ENCODE assay signal across 19 cellular contexts in genomic region chr20:45951925-45952834, GRCh38. TPM values are rescaled to one million over a fixed set of nuclear protein-coding genes. Genes with fewer than 3 reads are reported as not detected.
A peak's percentile ranks its signal among the peaks of the same experiment; 100 is the strongest.
DNase-seq lines count a peak whose midpoint lies in the region; ATAC-seq and TF ChIP-seq lines count a peak whose summit lies in the region.
"Had no signal": no experiment of that assay in that cellular context is flagged by ENCODE, and none has a peak within 500 bp of the region (broad histone marks: within the 10 kb centered on the region; RNA-seq: fewer than 3 reads in every experiment).

No MANE protein-coding gene starts in this region.

- H3K36me3 ChIP-seq in GM23338 (ENCODE audit: insufficient read depth) (no peaks in the 10 kb centered on the region), psoas muscle (ENCODE audit: insufficient read depth in 1 of 2, low read depth in 1 of 2) (peaks cover 10 to 90% of the 10 kb centered on the region in 2 donors)

- CTCF ChIA-PET in activated CD8-positive, alpha-beta T cell treated with anti-CD3 and anti-CD28 coated beads, Interleukin-2, amount 10 ng/mL, durations not matched to agents 7 days and 5 days (lab: Charles Lee): interaction anchor here (2.1 to 2.9 kb wide), 3 partner anchors 11 to 153 kb away, joined by 7 to 17 read pairs (median 8); no protein-coding TSS in a partner anchor

- H3K79me2 ChIP-seq in GM23338 (replicated peaks; ENCODE audit: insufficient read depth): no peaks in the 10 kb centered on the region

- H3K9me2 ChIP-seq in GM23338 (ENCODE audit: insufficient read depth): no peaks in the 10 kb centered on the region

- H2AFZ ChIP-seq in GM23338: no peak overlapping the region

- 85 to 91% (median 89%) methylated on average over 19 of the region's 19 CpGs for WGBS in psoas muscle, 3 donors

- no peak for DNase-seq in activated T-cell treated with anti-CD3 and anti-CD28 coated beads, Interleukin-2, amount 50 U/mL, for 72 hours
- DNase-seq in activated T-cell treated with anti-CD3 and anti-CD28 coated beads for 4 hours: no peak
- no peak for DNase-seq in GM23338 (ENCODE audit: low spot score)
- no peak for DNase-seq in activated CD8-positive, alpha-beta T cell treated with anti-CD3 and anti-CD28 coated beads, Interleukin-2, amount 10 ng/mL, durations not matched to agents 7 days and 5 days
- no peak for DNase-seq in psoas muscle
- no peak for DNase-seq in RKO (ENCODE audit: low spot score)
- no peak for DNase-seq in coronary artery (ENCODE audit: low spot score)
- DNase-seq in stimulated activated CD4-positive, alpha-beta T cell treated with anti-CD3 and anti-CD28 coated beads, Interleukin-4, amount 100 ng/mL, for 4 hours: no peak
- DNase-seq: glutamatergic neuron; left cardiac atrium; NCI-H1048; stimulated activated CD4-positive, alpha-beta T cell treated with anti-CD3 and anti-CD28 coated beads, Interleukin-4, amount 100 ng/mL, for 24 hours; T-helper 2 cell; WERI-Rb-1 had no signal

- no peaks in the 10 kb centered on the region for H3K9me3 Mint-ChIP-seq in activated T-cell treated with anti-CD3 and anti-CD28 coated beads, Interleukin-2, amount 50 U/mL, for 72 hours
- H3K9me3 Mint-ChIP-seq in GM23338: no peaks in the 10 kb centered on the region
- no peaks in the 10 kb centered on the region for H3K9me3 Mint-ChIP-seq in activated CD8-positive, alpha-beta T cell treated with anti-CD3 and anti-CD28 coated beads, Interleukin-2, amount 10 ng/mL, durations not matched to agents 7 days and 5 days (ENCODE audit: insufficient read depth)
- H3K9me3 Mint-ChIP-seq: brain had no signal

- no peak for TF ChIP-seq CTCF in GM23338 (conservative IDR thresholded peaks at IDR 0.05; ENCODE audit: low read depth in 2 of 2)
- TF ChIP-seq CTCF in psoas muscle (IDR thresholded peaks at IDR 0.05): no peak
- TF ChIP-seq CTCF in coronary artery (IDR thresholded peaks at IDR 0.05): no peak

- H3K27me3 Mint-ChIP-seq in activated T-cell treated with anti-CD3 and anti-CD28 coated beads, Interleukin-2, amount 50 U/mL, for 72 hours (ENCODE audit: low read depth): no peaks in the 10 kb centered on the region
- peaks cover 13% of the 10 kb centered on the region for H3K27me3 Mint-ChIP-seq in GM23338 (ENCODE audit: insufficient read depth, low read depth, poor library complexity)
- H3K27me3 Mint-ChIP-seq in activated CD8-positive, alpha-beta T cell treated with anti-CD3 and anti-CD28 coated beads, Interleukin-2, amount 10 ng/mL, durations not matched to agents 7 days and 5 days (ENCODE audit: low read depth): no peaks in the 10 kb centered on the region
- H3K27me3 Mint-ChIP-seq: brain had no signal

- H3K4me3 ChIP-seq in GM23338: no peak overlapping the region
- H3K4me3 ChIP-seq in psoas muscle: no peak overlapping the region
- no peak overlapping the region for H3K4me3 ChIP-seq in coronary artery

- H4K20me1 ChIP-seq in GM23338 (replicated peaks; ENCODE audit: insufficient read depth): no peaks in the 10 kb centered on the region; the same call in 1 of the 2 replicates

- H3K4me2 ChIP-seq in GM23338: no peak overlapping the region
- H3K4me2 ChIP-seq: KMS-11 had no signal

- H3F3A ChIP-seq in GM23338 (replicated peaks; ENCODE audit: low read depth): no peaks in the 10 kb centered on the region

- H3K27ac ChIP-seq in GM23338 (ENCODE audit: low read depth) (no peak overlapping the region), psoas muscle (peak overlapping the region; percentile 17), coronary artery (peak overlapping the region in 1 of 2 donors; percentile 2)
- H3K27ac ChIP-seq: KMS-11 had no signal

- H3K4me1 ChIP-seq in GM23338 (ENCODE audit: insufficient read depth) (no peaks in the 10 kb centered on the region; the same call in 1 of the 2 replicates), psoas muscle (no peaks in the 10 kb centered on the region)

- H3K27me3 ChIP-seq in GM23338 (ENCODE audit: insufficient read depth): no peaks in the 10 kb centered on the region
- no peaks in the 10 kb centered on the region for H3K27me3 ChIP-seq in psoas muscle (ENCODE audit: insufficient read depth in 3 of 3, low read length in 2 of 3)

- no peaks in the 10 kb centered on the region for H3K9me3 ChIP-seq in psoas muscle

- H3K36me3 Mint-ChIP-seq in activated T-cell treated with anti-CD3 and anti-CD28 coated beads, Interleukin-2, amount 50 U/mL, for 72 hours (ENCODE audit: insufficient read depth in 2 of 2): peaks cover 1 to 8% of the 10 kb centered on the region in 2 donors
- H3K36me3 Mint-ChIP-seq in GM23338 (ENCODE audit: low read depth): peaks cover 19% of the 10 kb centered on the region
- H3K36me3 Mint-ChIP-seq in activated CD8-positive, alpha-beta T cell treated with anti-CD3 and anti-CD28 coated beads, Interleukin-2, amount 10 ng/mL, durations not matched to agents 7 days and 5 days (ENCODE audit: low read depth): peaks cover 44% of the 10 kb centered on the region

- POLR2A ChIA-PET in activated CD8-positive, alpha-beta T cell treated with anti-CD3 and anti-CD28 coated beads, Interleukin-2, amount 10 ng/mL, durations not matched to agents 7 days and 5 days (lab: Charles Lee): interaction anchor here (0.9 to 1.6 kb wide), 3 partner anchors 15 to 140 kb away, joined by 3 to 6 read pairs (median 5); partner anchors contain the start of gene UBE2C

- H3K27ac Mint-ChIP-seq in activated T-cell treated with anti-CD3 and anti-CD28 coated beads, Interleukin-2, amount 50 U/mL, for 72 hours: peak overlapping the region; percentile 64
- peak overlapping the region; percentile 75 for H3K27ac Mint-ChIP-seq in GM23338
- peak overlapping the region; percentile 39 for H3K27ac Mint-ChIP-seq in activated CD8-positive, alpha-beta T cell treated with anti-CD3 and anti-CD28 coated beads, Interleukin-2, amount 10 ng/mL, durations not matched to agents 7 days and 5 days

- no peaks in the 10 kb centered on the region for H3K4me1 Mint-ChIP-seq in activated T-cell treated with anti-CD3 and anti-CD28 coated beads, Interleukin-2, amount 50 U/mL, for 72 hours (ENCODE audit: low read depth)
- peaks cover 5% of the 10 kb centered on the region; the same call in 2 of the 3 replicates for H3K4me1 Mint-ChIP-seq in GM23338
- H3K4me1 Mint-ChIP-seq in activated CD8-positive, alpha-beta T cell treated with anti-CD3 and anti-CD28 coated beads, Interleukin-2, amount 10 ng/mL, durations not matched to agents 7 days and 5 days (ENCODE audit: low read depth): no peaks in the 10 kb centered on the region
- H3K4me1 Mint-ChIP-seq: brain had no signal

- no peak overlapping the region for H3K4me3 Mint-ChIP-seq in activated T-cell treated with anti-CD3 and anti-CD28 coated beads, Interleukin-2, amount 50 U/mL, for 72 hours
- no peak overlapping the region for H3K4me3 Mint-ChIP-seq in GM23338
- H3K4me3 Mint-ChIP-seq in activated CD8-positive, alpha-beta T cell treated with anti-CD3 and anti-CD28 coated beads, Interleukin-2, amount 10 ng/mL, durations not matched to agents 7 days and 5 days: no peak overlapping the region
- H3K4me3 Mint-ChIP-seq: brain had no signal

- ATAC-seq in activated T-cell treated with anti-CD3 and anti-CD28 coated beads, Interleukin-2, amount 50 U/mL, for 72 hours (replicated peaks in 1 of 2): no peak
- ATAC-seq in GM23338 (no peak), psoas muscle (no peak)
- ATAC-seq in activated CD8-positive, alpha-beta T cell treated with anti-CD3 and anti-CD28 coated beads, Interleukin-2, amount 10 ng/mL, durations not matched to agents 7 days and 5 days: no peak
- ATAC-seq: left cardiac atrium had no signal

- intact Hi-C loops in psoas muscle (cut with DNase I): no loop called here

TF ChIP-seq in GM23338, 12 proteins besides CTCF, POLR2A, EP300 and RAD21 (continues in another document):
- TF ChIP-seq POLR2AphosphoS5 (IDR thresholded peaks at IDR 0.05; ENCODE audit: low read depth): no peak
- TF ChIP-seq JUNB (IDR thresholded peaks at IDR 0.05; ENCODE audit: unreplicated experiment): no peak

RNA-seq across cellular contexts. Expression of gene PCIF1, which starts 17.7 kb away (rescaled TPM):
- 10 to 100 TPM; 38.7 to 42.0 TPM for total RNA-seq in activated T-cell treated with anti-CD3 and anti-CD28 coated beads, Interleukin-2, amount 50 U/mL, for 72 hours
- 26.1 and 27.0 TPM in 2 replicates for total RNA-seq in GM23338 (2014; rRNA removed; shearing (Covaris generic))
- polyA plus RNA-seq in GM23338 (2016; fragmentation: Nextera tagmentation; extraction: Ambion mirVana) (28.3 and 37.0 TPM in 2 replicates), psoas muscle (10 to 100 TPM; 26.0 to 41.3 (median 29.7) TPM)
- 10 to 100 TPM; 40.3 to 41.2 TPM for total RNA-seq in activated CD8-positive, alpha-beta T cell treated with anti-CD3 and anti-CD28 coated beads, Interleukin-2, amount 10 ng/mL, durations not matched to agents 7 days and 5 days
- 10 to 100 TPM; 24.7 to 46.7 (median 32.0) TPM for total RNA-seq in psoas muscle

RNA-seq across cellular contexts. Expression of gene ZNF335, which starts 19.8 kb away (rescaled TPM):
- total RNA-seq in activated T-cell treated with anti-CD3 and anti-CD28 coated beads, Interleukin-2, amount 50 U/mL, for 72 hours: 10 to 100 TPM; 28.4 to 29.8 TPM
- 18.6 and 24.2 TPM in 2 replicates for total RNA-seq in GM23338 (2014; rRNA removed; shearing (Covaris generic))
- polyA plus RNA-seq in GM23338 (2016; fragmentation: Nextera tagmentation; extraction: Ambion mirVana) (5.7 and 7.4 TPM in 2 replicates), psoas muscle (1 to 10 TPM; 6.9 to 9.0 (median 7.2) TPM)
- 10 to 100 TPM; 33.1 to 34.5 TPM for total RNA-seq in activated CD8-positive, alpha-beta T cell treated with anti-CD3 and anti-CD28 coated beads, Interleukin-2, amount 10 ng/mL, durations not matched to agents 7 days and 5 days
- total RNA-seq in psoas muscle: 10 to 100 TPM; 10.2 to 11.5 (median 10.9) TPM

RNA-seq across cellular contexts. Expression of gene PLTP, which starts 40.2 kb away (rescaled TPM):
- total RNA-seq in activated T-cell treated with anti-CD3 and anti-CD28 coated beads, Interleukin-2, amount 50 U/mL, for 72 hours: 10 to 100 TPM in 1 of 2 donors, 1 to 10 TPM in 1; 8.9 to 18.0 TPM
- 141 and 160 TPM in 2 replicates for total RNA-seq in GM23338 (2014; rRNA removed; shearing (Covaris generic))
- polyA plus RNA-seq in GM23338 (2016; fragmentation: Nextera tagmentation; extraction: Ambion mirVana) (107 and 108 TPM in 2 replicates), psoas muscle (10 to 100 TPM in 2 of 3 donors, 1 to 10 TPM in 1; 7.9 to 14.4 (median 13.1) TPM)
- total RNA-seq in activated CD8-positive, alpha-beta T cell treated with anti-CD3 and anti-CD28 coated beads, Interleukin-2, amount 10 ng/mL, durations not matched to agents 7 days and 5 days: 1 to 10 TPM; 2.2 to 2.8 TPM
- total RNA-seq in psoas muscle: 10 to 100 TPM; 19.0 to 38.0 (median 33.9) TPM

RNA-seq across cellular contexts. Expression of gene MMP9, which starts 56.5 kb away (rescaled TPM):
- under 1 TPM in 1 of 2 donors, not detected in 1; 0.14 TPM for total RNA-seq in activated T-cell treated with anti-CD3 and anti-CD28 coated beads, Interleukin-2, amount 50 U/mL, for 72 hours
- total RNA-seq in GM23338 (2014; rRNA removed; shearing (Covaris generic)): 5.4 and 5.8 TPM in 2 replicates
- polyA plus RNA-seq in GM23338 (2016; fragmentation: Nextera tagmentation; extraction: Ambion mirVana): 4.1 and 4.3 TPM in 2 replicates
- not detected for total RNA-seq in activated CD8-positive, alpha-beta T cell treated with anti-CD3 and anti-CD28 coated beads, Interleukin-2, amount 10 ng/mL, durations not matched to agents 7 days and 5 days
- 1 to 10 TPM in 1 of 4 donors, under 1 TPM in 3; 0.30 to 1.2 (median 0.53) TPM for total RNA-seq in psoas muscle
- polyA plus RNA-seq in psoas muscle: under 1 TPM; 0.07 to 0.20 (median 0.19) TPM
- total RNA-seq: H4, SK-MEL-5 had no signal
- polyA plus RNA-seq: BJ had no signal
